8 cellular contexts compared by ENCODE assay signal in genomic region chr10:61987951-61988379, GRCh38.
DNase-seq lines count a peak whose midpoint lies in the region; ATAC-seq and TF ChIP-seq lines count a peak whose summit lies in the region.

No MANE protein-coding gene starts in this region.

- H3K9me3 Mint-ChIP-seq in T-helper 1 cell treated with Interleukin-12 subunit alpha and Interleukin-12 subunit beta and Interleukin-4 antibody, amounts not matched to agents 30 μg/mL and 1 μg/mL, for 36 hours, result no peaks in the 10 kb centered on the region

- ATAC-seq in HG02970 (IDR thresholded peaks at IDR 0.05; ENCODE audit: low FRiP score, unreplicated experiment) (peak; percentile 97), left lung (peak; percentile 24)

- peak overlapping the region; percentile 66 for H3K4me3 Mint-ChIP-seq in T-helper 1 cell treated with Interleukin-12 subunit alpha and Interleukin-12 subunit beta and Interleukin-4 antibody, amounts not matched to agents 30 μg/mL and 1 μg/mL, for 36 hours

- DNase-seq in activated naive CD4-positive, alpha-beta T cell treated with Interleukin-2 at 50 U/mL for 16 hours, result peak; percentile 35
- no peak for DNase-seq in activated naive CD4-positive, alpha-beta T cell (lab: John Stamatoyannopoulos, UW)
- DNase-seq in left lung (no peak), RKO (ENCODE audit: low spot score) (no peak), GM03348 (ENCODE audit: low spot score) (no peak)
- DNase-seq in effector CD8-positive, alpha-beta T cell (lab: John Stamatoyannopoulos, UW), result no peak

- peak overlapping the region; percentile 13 to 45 for H3K27ac ChIP-seq in left lung

- no peaks in the 10 kb centered on the region for H3K36me3 ChIP-seq in left lung

- peaks cover 63% of the 10 kb centered on the region for H3K4me1 Mint-ChIP-seq in T-helper 1 cell treated with Interleukin-12 subunit alpha and Interleukin-12 subunit beta and Interleukin-4 antibody, amounts not matched to agents 30 μg/mL and 1 μg/mL, for 36 hours (ENCODE audit: low read depth)

- no peak for TF ChIP-seq CTCF in left lung (IDR thresholded peaks at IDR 0.05)

- H3K4me3 ChIP-seq in left lung, result no peak overlapping the region

- no peaks in the 10 kb centered on the region for H3K27me3 ChIP-seq in left lung

- H3K27ac Mint-ChIP-seq in T-helper 1 cell treated with Interleukin-12 subunit alpha and Interleukin-12 subunit beta and Interleukin-4 antibody, amounts not matched to agents 30 μg/mL and 1 μg/mL, for 36 hours, result peak overlapping the region; percentile 96

- H3K27me3 Mint-ChIP-seq in T-helper 1 cell treated with Interleukin-12 subunit alpha and Interleukin-12 subunit beta and Interleukin-4 antibody, amounts not matched to agents 30 μg/mL and 1 μg/mL, for 36 hours (ENCODE audit: low read depth), result no peaks in the 10 kb centered on the region

- intact Hi-C loops in left lung (cut with DNase I), result no loop called here

- no peaks in the 10 kb centered on the region for H3K9me3 ChIP-seq in left lung

- peaks cover 33% of the 10 kb centered on the region for H3K36me3 Mint-ChIP-seq in T-helper 1 cell treated with Interleukin-12 subunit alpha and Interleukin-12 subunit beta and Interleukin-4 antibody, amounts not matched to agents 30 μg/mL and 1 μg/mL, for 36 hours (ENCODE audit: low read depth)

- H3K4me1 ChIP-seq in left lung, result peaks cover 8 to 49% of the 10 kb centered on the region in 2 donors
